In the genomic region with DNA sequence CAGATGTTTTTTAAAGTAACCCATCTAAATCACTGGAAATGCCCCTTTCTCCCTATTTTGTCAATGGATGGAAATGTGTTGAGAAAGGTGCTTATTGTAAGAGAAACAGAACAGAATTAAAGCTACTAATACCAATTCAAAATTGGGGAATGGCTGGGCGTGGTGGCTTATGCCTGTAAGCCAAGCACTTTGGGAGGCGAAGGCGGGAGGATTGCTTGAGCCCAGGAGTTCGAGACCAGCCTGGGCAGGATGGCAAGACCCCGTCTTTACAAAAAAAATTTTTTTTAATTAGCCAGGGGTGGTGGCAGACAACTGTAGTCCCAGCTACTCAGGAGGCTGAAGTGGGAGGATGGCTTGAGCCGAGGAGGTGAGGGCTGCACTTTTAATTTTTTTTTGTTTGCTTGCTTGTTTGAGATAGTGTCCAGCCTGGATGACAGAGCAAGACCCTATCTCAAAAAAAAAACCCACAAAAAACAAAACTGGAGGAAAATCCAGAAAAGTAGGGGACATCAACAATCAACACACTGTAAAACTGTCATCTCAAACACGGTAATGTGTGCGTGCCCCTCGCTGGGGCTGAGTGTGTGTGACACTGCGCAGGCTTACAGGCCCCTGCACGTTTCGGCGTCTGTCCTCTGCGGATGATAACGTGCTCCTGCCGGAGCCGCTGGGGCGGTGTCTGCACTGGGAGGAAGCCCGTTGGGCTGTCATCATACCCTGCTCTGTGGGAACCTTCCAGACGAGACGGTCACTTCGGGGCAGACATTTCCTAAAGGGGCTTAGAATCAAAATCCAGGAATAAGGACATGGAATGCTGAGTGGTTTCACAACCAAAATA, we compare ENCODE assay signal across 14 cellular contexts. TPM values are rescaled to one million over a fixed set of nuclear protein-coding genes. Genes with fewer than 3 reads are reported as not detected.
DNase-seq lines count a peak whose midpoint lies in the region; ATAC-seq, FAIRE-seq and TF ChIP-seq lines count a peak whose summit lies in the region.
"Had no signal": no experiment of that assay in that cellular context is flagged by ENCODE, and none has a peak within 500 bp of the region (broad histone marks: within the 10 kb centered on the region; RNA-seq: fewer than 3 reads in every experiment).

No MANE protein-coding gene starts in this region.

- peaks cover 0 to 6% of the 10 kb centered on the region in 2 donors for H3K27me3 Mint-ChIP-seq in natural killer cell treated with Interleukin-12 subunit alpha and Interleukin-12 subunit beta and Interleukin-15 and Interleukin-18, amount 100 ng/mL, for 72 hours
- H3K27me3 Mint-ChIP-seq in T-helper 2 cell treated with Interferon-gamma antibody and Interleukin-4, amounts not matched to agents 5 μg/mL and 100 μg/mL, for 36 hours (ENCODE audit: low read depth): peaks cover 5% of the 10 kb centered on the region

- H3K9me3 Mint-ChIP-seq in natural killer cell treated with Interleukin-12 subunit alpha and Interleukin-12 subunit beta and Interleukin-15 and Interleukin-18, amount 100 ng/mL, for 72 hours: no peaks in the 10 kb centered on the region
- H3K9me3 Mint-ChIP-seq in T-helper 2 cell treated with Interferon-gamma antibody and Interleukin-4, amounts not matched to agents 5 μg/mL and 100 μg/mL, for 36 hours: no peaks in the 10 kb centered on the region
- H3K9me3 Mint-ChIP-seq: CD4-positive, CD25-positive, alpha-beta regulatory T cell had no signal

- H3K9ac ChIP-seq in kidney (ENCODE audit: low read length in 2 of 2) (no peak overlapping the region), skeletal muscle tissue (ENCODE audit: low read depth in 1 of 3, low read length in 3 of 3) (no peak overlapping the region)

- no peak overlapping the region for H3K4me3 Mint-ChIP-seq in natural killer cell treated with Interleukin-12 subunit alpha and Interleukin-12 subunit beta and Interleukin-15 and Interleukin-18, amount 100 ng/mL, for 72 hours
- no peak overlapping the region for H3K4me3 Mint-ChIP-seq in T-helper 2 cell treated with Interferon-gamma antibody and Interleukin-4, amounts not matched to agents 5 μg/mL and 100 μg/mL, for 36 hours

- H3K27ac ChIP-seq in SJCRH30 (peak overlapping the region; percentile 88), kidney (ENCODE audit: low read depth in 2 of 2, low read length in 2 of 2) (peak overlapping the region in 1 of 2 donors; percentile 4), skeletal muscle tissue (ENCODE audit: low read depth, low read length) (peak overlapping the region; percentile 88)

- no peak overlapping the region for H3K27ac Mint-ChIP-seq in natural killer cell treated with Interleukin-12 subunit alpha and Interleukin-12 subunit beta and Interleukin-15 and Interleukin-18, amount 100 ng/mL, for 72 hours
- no peak overlapping the region for H3K27ac Mint-ChIP-seq in T-helper 2 cell treated with Interferon-gamma antibody and Interleukin-4, amounts not matched to agents 5 μg/mL and 100 μg/mL, for 36 hours

- FAIRE-seq in kidney (lab: Jason Lieb, UNC): no peak

- H3K4me1 ChIP-seq in SJCRH30: peaks cover 47% of the 10 kb centered on the region
- peaks cover 8 to 14% of the 10 kb centered on the region in 2 donors for H3K4me1 ChIP-seq in kidney (ENCODE audit: control insufficient read depth in 1 of 2, insufficient read depth in 1 of 2, low read depth in 1 of 2, low read length in 2 of 2)
- H3K4me1 ChIP-seq in skeletal muscle tissue (ENCODE audit: control insufficient read depth in 3 of 3, insufficient read depth in 3 of 3, low read length in 3 of 3): peaks cover 29 to 49% (median 34%) of the 10 kb centered on the region in 3 donors

- H3K9me3 ChIP-seq in SJCRH30 (replicated peaks) (peaks cover 5% of the 10 kb centered on the region; the same call in 1 of the 2 replicates), kidney (ENCODE audit: control insufficient read depth in 1 of 2, low read length in 2 of 2) (no peaks in the 10 kb centered on the region), skeletal muscle tissue (ENCODE audit: control insufficient read depth in 3 of 3, low read length in 3 of 3) (no peaks in the 10 kb centered on the region)

- H3K27me3 ChIP-seq in SJCRH30: no peaks in the 10 kb centered on the region
- H3K27me3 ChIP-seq in skeletal muscle tissue (ENCODE audit: control insufficient read depth in 3 of 3, insufficient read depth in 3 of 3, low read length in 3 of 3): peaks cover 9 to 24% (median 15%) of the 10 kb centered on the region in 3 donors

- H3K36me3 Mint-ChIP-seq in natural killer cell treated with Interleukin-12 subunit alpha and Interleukin-12 subunit beta and Interleukin-15 and Interleukin-18, amount 100 ng/mL, for 72 hours: no peaks in the 10 kb centered on the region
- H3K36me3 Mint-ChIP-seq in T-helper 2 cell treated with Interferon-gamma antibody and Interleukin-4, amounts not matched to agents 5 μg/mL and 100 μg/mL, for 36 hours (ENCODE audit: low read depth): no peaks in the 10 kb centered on the region
- H3K36me3 Mint-ChIP-seq: CD4-positive, CD25-positive, alpha-beta regulatory T cell had no signal

- no peak for DNase-seq in SJCRH30
- DNase-seq in ecto neural progenitor cell (ENCODE audit: low spot score): peak; percentile 41
- DNase-seq in kidney: peak; percentile 80
- DNase-seq in natural killer cell treated with Interleukin-12 subunit alpha and Interleukin-12 subunit beta and Interleukin-15 and Interleukin-18, amount 100 ng/mL, for 72 hours (ENCODE audit: low spot score): no peak
- DNase-seq in SW480 (ENCODE audit: low spot score): no peak
- no peak for DNase-seq in T-helper 2 cell treated with Interferon-gamma antibody and Interleukin-4, amounts not matched to agents 5 μg/mL and 100 μg/mL, for 36 hours (ENCODE audit: low spot score)
- DNase-seq: caudate nucleus; CD4-positive, CD25-positive, alpha-beta regulatory T cell; KG1; nucleus accumbens; stimulated activated naive CD4-positive, alpha-beta T cell treated with Interleukin-2 at 50 U/mL for 16 hours had no signal

- no peak for ATAC-seq in natural killer cell treated with Interleukin-12 subunit alpha and Interleukin-12 subunit beta and Interleukin-15 and Interleukin-18, amount 100 ng/mL, for 72 hours
- no peak for ATAC-seq in GM19035 (IDR thresholded peaks at IDR 0.05; ENCODE audit: unreplicated experiment)
- ATAC-seq: SK-N-SH treated with all-trans-retinoic acid at 6 μM for 48 hours had no signal

- H3K36me3 ChIP-seq in SJCRH30 (peaks cover 3% of the 10 kb centered on the region; the same call in 1 of the 2 replicates), kidney (ENCODE audit: control insufficient read depth in 1 of 2, insufficient read depth in 2 of 2, low read length in 2 of 2) (no peaks in the 10 kb centered on the region), skeletal muscle tissue (ENCODE audit: control insufficient read depth in 3 of 3, insufficient read depth in 3 of 3, low read length in 3 of 3) (no peaks in the 10 kb centered on the region)

- H3K4me3 ChIP-seq in SJCRH30 (no peak overlapping the region), kidney (ENCODE audit: low read length in 2 of 2) (no peak overlapping the region), skeletal muscle tissue (ENCODE audit: low read length in 3 of 3) (no peak overlapping the region)

- H3K4me1 Mint-ChIP-seq in natural killer cell treated with Interleukin-12 subunit alpha and Interleukin-12 subunit beta and Interleukin-15 and Interleukin-18, amount 100 ng/mL, for 72 hours (ENCODE audit: low read depth in 2 of 2): no peaks in the 10 kb centered on the region
- no peaks in the 10 kb centered on the region for H3K4me1 Mint-ChIP-seq in T-helper 2 cell treated with Interferon-gamma antibody and Interleukin-4, amounts not matched to agents 5 μg/mL and 100 μg/mL, for 36 hours (ENCODE audit: low read depth)

- TF ChIP-seq CTCF in kidney (IDR thresholded peaks at IDR 0.05; ENCODE audit: borderline replicate concordance, extremely low read depth, insufficient read depth): no peak

- intact Hi-C loops in kidney (cut with DNase I): no loop called here

RNA-seq across cellular contexts. Expression of gene POFUT2, which starts 11.6 kb away (rescaled TPM):
- 15.2 and 16.5 TPM in 2 replicates for total RNA-seq in SJCRH30 (2014; rRNA removed; shearing (Covaris generic))
- total RNA-seq in kidney (30.2 TPM), skeletal muscle tissue (18.3 TPM)
- 18.3 TPM for polyA plus RNA-seq in kidney (ENCODE audit: insufficient read depth, low read depth, low replicate concordance)
- 10 to 100 TPM; 16.5 to 23.5 TPM for total RNA-seq in natural killer cell treated with Interleukin-12 subunit alpha and Interleukin-12 subunit beta and Interleukin-15 and Interleukin-18, amount 100 ng/mL, for 72 hours

Comparison
In these comparisons a context has a peak if more than half of its experiments do, and no peak if none do; other contexts are left out.
1. DNase-seq: peak in ecto neural progenitor cell (single experiment) and kidney (single experiment); none in SJCRH30 (0 of 2), natural killer cell treated with Interleukin-12 subunit alpha and Interleukin-12 subunit beta and Interleukin-15 and Interleukin-18, amount 100 ng/mL, for 72 hours (single experiment), SW480 (single experiment) and T-helper 2 cell treated with Interferon-gamma antibody and Interleukin-4, amounts not matched to agents 5 μg/mL and 100 μg/mL, for 36 hours (single experiment).